Comparison of ENCODE assay signal across 2 cellular contexts in the genomic region with DNA sequence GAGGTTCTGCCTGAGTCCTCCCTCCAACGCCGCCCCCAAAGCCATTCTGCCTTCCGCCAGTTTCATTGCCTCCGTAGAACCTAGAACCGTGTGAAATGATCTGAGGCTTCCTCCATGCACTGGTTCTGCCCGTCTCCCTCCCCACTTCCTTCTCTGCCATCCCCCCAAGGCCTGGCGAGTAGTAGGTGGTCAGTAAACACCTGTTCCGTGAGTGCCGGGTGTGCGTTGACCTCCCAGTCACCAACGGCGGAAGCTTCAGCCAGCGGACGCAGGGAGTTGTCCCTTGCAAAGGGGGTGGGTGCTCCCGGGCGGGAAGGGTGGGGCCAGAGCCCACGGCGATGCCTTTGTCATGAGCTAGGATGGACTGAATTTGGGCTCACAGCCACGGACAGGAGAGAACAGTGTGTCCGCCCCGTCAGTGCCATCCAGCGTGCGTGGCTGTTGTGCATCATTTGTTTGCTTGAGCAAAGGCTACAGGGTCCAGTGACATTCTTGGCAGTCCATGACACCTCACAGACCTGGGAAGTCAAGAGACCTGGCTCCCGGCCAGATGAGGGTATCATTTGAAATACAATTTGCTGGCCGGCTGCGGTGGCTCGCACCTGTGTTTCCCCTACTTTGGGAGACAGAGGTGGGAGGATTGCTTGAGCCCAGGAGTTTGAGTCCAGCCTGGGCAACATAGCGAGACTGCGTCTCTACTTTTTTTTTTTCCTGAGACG.
TF ChIP-seq lines count a peak whose summit lies in the region.

No MANE protein-coding gene starts in this region.

TF ChIP-seq in GM23338, 12 proteins besides CTCF, POLR2A, EP300 and RAD21:
- no peak for TF ChIP-seq REST (IDR thresholded peaks at IDR 0.05; ENCODE audit: unreplicated experiment)

TF ChIP-seq in K562, 482 proteins besides CTCF, POLR2A, EP300 and RAD21:
- no peak for TF ChIP-seq STAT5A (IDR thresholded peaks at IDR 0.05; ENCODE audit: borderline replicate concordance, low read length)
- no peak for TF ChIP-seq ZHX1 (conservative IDR thresholded peaks at IDR 0.05; ENCODE audit: low read length)
- no peak for TF ChIP-seq ZNF76 (CRISPR knock-in tag; IDR thresholded peaks at IDR 0.05; ENCODE audit: borderline replicate concordance)
- peak; percentile 52; the same call in 1 of the 2 replicates for TF ChIP-seq ZKSCAN1 (IDR thresholded peaks at IDR 0.05; ENCODE audit: low read depth, low read length)
- TF ChIP-seq, protein P1, sequence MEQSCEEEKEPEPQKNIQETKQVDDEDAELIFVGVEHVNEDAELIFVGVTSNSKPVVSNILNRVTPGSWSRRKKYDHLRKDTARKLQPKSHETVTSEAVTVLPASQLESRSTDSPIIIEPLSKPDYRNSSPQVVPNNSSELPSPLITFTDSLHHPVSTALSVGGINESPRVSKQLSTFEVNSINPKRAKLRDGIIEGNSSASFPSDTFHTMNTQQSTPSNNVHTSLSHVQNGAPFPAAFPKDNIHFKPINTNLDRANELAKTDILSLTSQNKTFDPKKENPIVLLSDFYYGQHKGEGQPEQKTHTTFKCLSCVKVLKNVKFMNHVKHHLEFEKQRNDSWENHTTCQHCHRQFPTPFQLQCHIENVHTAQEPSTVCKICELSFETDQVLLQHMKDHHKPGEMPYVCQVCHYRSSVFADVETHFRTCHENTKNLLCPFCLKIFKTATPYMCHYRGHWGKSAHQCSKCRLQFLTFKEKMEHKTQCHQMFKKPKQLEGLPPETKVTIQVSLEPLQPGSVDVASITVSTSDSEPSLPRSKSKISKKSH (CRISPR knock-in tag; IDR thresholded peaks at IDR 0.05) = no peak
- no peak for TF ChIP-seq MCM5 (IDR thresholded peaks at IDR 0.05; ENCODE audit: low read depth)
- TF ChIP-seq ZFP30 (CRISPR knock-in tag; IDR thresholded peaks at IDR 0.05; ENCODE audit: borderline replicate concordance) = no peak
- no peak for TF ChIP-seq RBM39 (optimal IDR thresholded peaks at IDR 0.05; ENCODE audit: low read depth, low read length)
- no peak for TF ChIP-seq HDAC1 (IDR thresholded peaks at IDR 0.05)
- no peak for TF ChIP-seq ZNF780A (CRISPR knock-in tag; IDR thresholded peaks at IDR 0.05)
- TF ChIP-seq ATF3 (IDR thresholded peaks at IDR 0.05) = no peak
- TF ChIP-seq ATF3 (CRISPR knock-in tag; conservative IDR thresholded peaks at IDR 0.05) = no peak
- TF ChIP-seq NFIC (IDR thresholded peaks at IDR 0.05) = peak; percentile 50
